1 cellular context compared by ENCODE assay signal in the genomic region with DNA sequence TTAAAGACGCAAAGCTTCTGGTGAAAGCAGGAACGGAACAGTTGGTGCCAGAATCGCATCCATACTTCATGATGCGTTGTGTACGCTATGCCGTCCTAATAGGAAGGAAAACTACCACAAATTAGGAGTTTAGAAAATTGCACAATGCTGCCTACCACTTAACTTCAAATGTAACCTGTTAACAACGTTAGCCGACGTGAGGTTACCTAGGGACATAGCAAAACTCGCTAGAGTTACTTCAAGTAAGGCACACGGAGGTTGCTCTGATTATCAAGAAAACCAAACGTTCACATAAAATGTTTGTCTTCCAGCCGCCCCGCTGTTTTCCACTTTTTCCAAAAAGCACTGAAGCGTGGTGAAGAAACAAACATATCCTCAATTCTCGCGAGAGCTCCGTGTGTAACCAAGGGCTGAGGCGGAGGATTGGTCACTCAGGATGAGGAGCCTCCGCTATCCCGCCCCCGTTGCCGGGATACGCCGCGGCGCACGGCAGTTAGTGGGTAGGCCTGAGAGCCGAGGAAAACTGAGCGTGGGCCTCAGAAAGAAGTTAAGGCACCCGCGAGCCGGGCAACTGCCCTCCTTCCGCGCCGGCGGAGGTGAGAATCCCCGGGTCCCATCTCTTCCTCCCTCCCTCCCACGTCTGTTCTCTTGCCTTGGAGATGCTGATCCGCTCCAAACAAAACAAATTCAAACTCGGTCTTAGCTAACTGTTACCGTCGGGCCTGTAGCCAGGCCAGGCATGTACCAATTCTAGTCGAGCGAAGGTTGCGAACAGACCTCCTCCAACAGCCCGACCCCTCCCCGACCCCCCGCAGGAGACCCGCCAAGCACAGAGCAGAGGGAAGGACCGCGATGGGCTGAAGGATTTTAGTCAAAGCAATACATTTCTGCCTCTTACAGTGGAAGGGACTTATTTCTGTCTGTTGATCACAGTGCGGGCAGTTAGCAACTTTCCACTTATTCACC.
TF ChIP-seq lines count a peak whose summit lies in the region.

Gene IFT74, plus strand, starts transcription at position 492 of the 966 bp plus-strand sequence. CDS start 5,556 bp downstream, outside the sequence.

TF ChIP-seq in endothelial cell of umbilical vein, 7 proteins besides CTCF, POLR2A, EP300 and RAD21:
- TF ChIP-seq GATA2 (IDR thresholded peaks at IDR 0.05; ENCODE audit: insufficient read depth, insufficient read length, low read depth, low read length) (no peak), JUN (IDR thresholded peaks at IDR 0.05; ENCODE audit: borderline replicate concordance, insufficient read depth, insufficient read length, low read depth) (no peak), POLR2AphosphoS5 (IDR thresholded peaks at IDR 0.05; ENCODE audit: insufficient read depth, low read depth, low read length) (peak; percentile 78)
TF ChIP-seq in endothelial cell of umbilical vein: peak in this region for 1.
